1 cellular context compared by ENCODE assay signal in genomic region chr16:81480856-81481821, GRCh38.
TF ChIP-seq lines count a peak whose summit lies in the region.

No MANE protein-coding gene starts in this region.

TF ChIP-seq in GM12878, 131 proteins besides CTCF, POLR2A, EP300 and RAD21 (continued from another document):
- TF ChIP-seq REST (IDR thresholded peaks at IDR 0.05; ENCODE audit: low read depth, low read length) = peak; percentile 39; the same call in 1 of the 2 replicates
- no peak for TF ChIP-seq ZBTB11 (CRISPR knock-in tag; IDR thresholded peaks at IDR 0.05)
- TF ChIP-seq MYC (IDR thresholded peaks at IDR 0.05; ENCODE audit: insufficient read depth, insufficient read length, insufficient replicate concordance, low read length, severe bottlenecking) = no peak
- TF ChIP-seq SUZ12 (IDR thresholded peaks at IDR 0.05; ENCODE audit: unreplicated experiment) = no peak
- TF ChIP-seq MEF2B (IDR thresholded peaks at IDR 0.05; ENCODE audit: partially characterized antibody, poor library complexity, severe bottlenecking) = peak; percentile 93
- no peak for TF ChIP-seq ZNF622 (IDR thresholded peaks at IDR 0.05)
- peak; percentile 83 for TF ChIP-seq YY1 (IDR thresholded peaks at IDR 0.05; ENCODE audit: low read depth, low read length)
- TF ChIP-seq PAX8 (IDR thresholded peaks at IDR 0.05) = no peak
- peak in 1 of 2 experiments; percentile 98; a peak in 2 of 4 replicates for TF ChIP-seq ETV6 (conservative IDR thresholded peaks at IDR 0.05 in 1 of 2, IDR thresholded peaks at IDR 0.05 in 1 of 2; ENCODE audit: borderline replicate concordance in 1 of 2, low read depth in 1 of 2)
- TF ChIP-seq POLR2AphosphoS2 (IDR thresholded peaks at IDR 0.05; ENCODE audit: low read depth, low read length) = no peak
- TF ChIP-seq EZH2 (IDR thresholded peaks at IDR 0.05; ENCODE audit: borderline replicate concordance, control insufficient read depth, low read depth, low read length) = no peak
- TF ChIP-seq RFX5 (IDR thresholded peaks at IDR 0.05; ENCODE audit: low read depth, low read length) = no peak
TF ChIP-seq in GM12878: peak in this region for 77.
